18 cellular contexts compared by ENCODE assay signal in genomic region chr7:129807863-129808262, GRCh38.
DNase-seq lines count a peak whose midpoint lies in the region; ATAC-seq and TF ChIP-seq lines count a peak whose summit lies in the region.
"Had no signal": no experiment of that assay in that cellular context is flagged by ENCODE, and none has a peak within 500 bp of the region (broad histone marks: within the 10 kb centered on the region; RNA-seq: fewer than 3 reads in every experiment).

No MANE protein-coding gene starts in this region.

- peaks cover 5% of the 10 kb centered on the region for H3K36me3 Mint-ChIP-seq in nephron progenitor cell (ENCODE audit: low read depth)
- H3K36me3 Mint-ChIP-seq: CD4-positive, alpha-beta memory T cell had no signal

- peak; percentile 10 for DNase-seq in AG20443 (ENCODE audit: low spot score)
- peak; percentile 3 for DNase-seq in OCI-M1 (lab: John Stamatoyannopoulos, UW)
- peak; percentile 15 for DNase-seq in cerebellar cortex (ENCODE audit: low spot score)
- DNase-seq in nephron progenitor cell = no peak
- DNase-seq in inferior parietal cortex (ENCODE audit: extremely low spot score) = no peak
- no peak for DNase-seq in NCI-H2196 (lab: John Stamatoyannopoulos, UW; ENCODE audit: unreplicated experiment)
- DNase-seq: Calu3; CD4-positive, alpha-beta memory T cell; DMS79; H9; Karpas-422; MG63; NCI-H1105; NCI-H187; NCI-H748 treated with DMSO at 0.1 percent for 48 hours; Peyer's patch had no signal

- no peak overlapping the region for H3K4me3 Mint-ChIP-seq in nephron progenitor cell
- H3K4me3 Mint-ChIP-seq: CD4-positive, alpha-beta memory T cell; H9 had no signal

- ATAC-seq in GM18498 (IDR thresholded peaks at IDR 0.05; ENCODE audit: unreplicated experiment) = no peak
- ATAC-seq: Right ventricle myocardium inferior had no signal

- peaks cover 20% of the 10 kb centered on the region for H3K4me1 Mint-ChIP-seq in nephron progenitor cell
- H3K4me1 Mint-ChIP-seq: CD4-positive, alpha-beta memory T cell had no signal

- H3K27me3 Mint-ChIP-seq in nephron progenitor cell (ENCODE audit: low read depth, poor library complexity) = peaks cover 7% of the 10 kb centered on the region

- no peak for TF ChIP-seq CTCF in nephron progenitor cell (IDR thresholded peaks at IDR 0.05)

- H3K9me3 Mint-ChIP-seq in nephron progenitor cell = no peaks in the 10 kb centered on the region
- H3K9me3 Mint-ChIP-seq: CD4-positive, alpha-beta memory T cell; H9 had no signal

- H3K27ac Mint-ChIP-seq in nephron progenitor cell = peak overlapping the region; percentile 53
- H3K27ac Mint-ChIP-seq: H9 had no signal

Comparison
In these comparisons a context has a peak if more than half of its experiments do, and no peak if none do; other contexts are left out.
1. DNase-seq: peak in AG20443 (single experiment), OCI-M1 (single experiment) and cerebellar cortex (single experiment); none in nephron progenitor cell (single experiment), inferior parietal cortex (single experiment) and NCI-H2196 (single experiment).